In genomic region chr19:13033819-13034611, GRCh38 we compare ENCODE assay signal across 8 cellular contexts. TPM values are rescaled to one million over a fixed set of nuclear protein-coding genes. Genes with fewer than 3 reads are reported as not detected.
DNase-seq lines count a peak whose midpoint lies in the region; ATAC-seq and TF ChIP-seq lines count a peak whose summit lies in the region.

No MANE protein-coding gene starts in this region.

- TF ChIP-seq CTCF in GM12873 (IDR thresholded peaks at IDR 0.05; ENCODE audit: insufficient read depth, low read depth, low read length, missing control alignments) = peak; percentile 96
- TF ChIP-seq CTCF in neural cell (IDR thresholded peaks at IDR 0.05; ENCODE audit: poor library complexity, severe bottlenecking) = peak; percentile 15

- no peak for ATAC-seq in HG03280 (IDR thresholded peaks at IDR 0.05; ENCODE audit: unreplicated experiment)
- ATAC-seq in HG02870 (IDR thresholded peaks at IDR 0.05; ENCODE audit: unreplicated experiment) = no peak

- H3K27ac ChIP-seq in neural cell (ENCODE audit: low read length) = no peak overlapping the region

- H2AFZ ChIP-seq in neural cell (ENCODE audit: low read depth, low read length) = no peak overlapping the region

- no peak for TF ChIP-seq RAD21 in neural cell (conservative IDR thresholded peaks at IDR 0.05)

- no peak overlapping the region for H3K9ac ChIP-seq in neural cell (ENCODE audit: low read length)

- no peaks in the 10 kb centered on the region for H3K36me3 ChIP-seq in neural cell (ENCODE audit: insufficient read depth, low read length)

- H3K9me3 ChIP-seq in neural cell (ENCODE audit: low read length) = no peaks in the 10 kb centered on the region

- no peaks in the 10 kb centered on the region for H3F3A ChIP-seq in neural cell (ENCODE audit: insufficient read depth, low read length, poor library complexity, severe bottlenecking)

- DNase-seq in 8988T (peak; percentile 63), NCI-H2171 treated with DMSO at 0.1 percent for 48 hours (lab: John Stamatoyannopoulos, UW) (peak; percentile 24), fibroblast of gingiva (ENCODE audit: low read depth) (peak; percentile 57)
- peak; percentile 80 for DNase-seq in activated CD8-positive, alpha-beta memory T cell treated with anti-CD3 and anti-CD28 coated beads for 24 hours

- H3K79me2 ChIP-seq in neural cell (replicated peaks; ENCODE audit: insufficient read depth, low read length) = no peaks in the 10 kb centered on the region

- H3K4me2 ChIP-seq in neural cell (ENCODE audit: low read length) = no peak overlapping the region

- TF ChIP-seq EP300 in neural cell (conservative IDR thresholded peaks at IDR 0.05; ENCODE audit: poor library complexity, severe bottlenecking) = no peak

- no peaks in the 10 kb centered on the region for H3K9me2 ChIP-seq in neural cell (ENCODE audit: insufficient read depth, low read length)

- H3K27me3 ChIP-seq in neural cell (ENCODE audit: insufficient read depth, low read depth, low read length) = peaks cover 92% of the 10 kb centered on the region

- no peaks in the 10 kb centered on the region for H4K20me1 ChIP-seq in neural cell (ENCODE audit: insufficient read depth)

- no peak overlapping the region for H3K4me3 ChIP-seq in neural cell (ENCODE audit: low read length)

TF ChIP-seq in neural cell, 6 proteins besides CTCF, POLR2A, EP300 and RAD21:
- TF ChIP-seq REST (IDR thresholded peaks at IDR 0.05; ENCODE audit: borderline replicate concordance) (no peak), EZH2 (IDR thresholded peaks at IDR 0.05; ENCODE audit: borderline replicate concordance, insufficient read depth, low read length, poor library complexity, severe bottlenecking) (no peak), MXI1 (conservative IDR thresholded peaks at IDR 0.05; ENCODE audit: poor library complexity, severe bottlenecking) (no peak), SMC3 (conservative IDR thresholded peaks at IDR 0.05; ENCODE audit: poor library complexity) (no peak), TAF1 (IDR thresholded peaks at IDR 0.05; ENCODE audit: low read depth) (no peak)

RNA-seq across cellular contexts. Expression of gene NFIX, which starts 38.7 kb away (rescaled TPM):
- polyA plus RNA-seq in neural cell = not detected in 2 replicates
- polyA minus RNA-seq in neural cell = not detected in 2 replicates

Comparison
In these comparisons a context has a peak if more than half of its experiments do, and no peak if none do; other contexts are left out.
1. DNase-seq: peak in every context shown above with its lines; median percentile 80 in activated CD8-positive, alpha-beta memory T cell treated with anti-CD3 and anti-CD28 coated beads for 24 hours; 63 in 8988T; 57 in fibroblast of gingiva; 24 in NCI-H2171 treated with DMSO at 0.1 percent for 48 hours.